9 cellular contexts compared by ENCODE assay signal in the genomic region with DNA sequence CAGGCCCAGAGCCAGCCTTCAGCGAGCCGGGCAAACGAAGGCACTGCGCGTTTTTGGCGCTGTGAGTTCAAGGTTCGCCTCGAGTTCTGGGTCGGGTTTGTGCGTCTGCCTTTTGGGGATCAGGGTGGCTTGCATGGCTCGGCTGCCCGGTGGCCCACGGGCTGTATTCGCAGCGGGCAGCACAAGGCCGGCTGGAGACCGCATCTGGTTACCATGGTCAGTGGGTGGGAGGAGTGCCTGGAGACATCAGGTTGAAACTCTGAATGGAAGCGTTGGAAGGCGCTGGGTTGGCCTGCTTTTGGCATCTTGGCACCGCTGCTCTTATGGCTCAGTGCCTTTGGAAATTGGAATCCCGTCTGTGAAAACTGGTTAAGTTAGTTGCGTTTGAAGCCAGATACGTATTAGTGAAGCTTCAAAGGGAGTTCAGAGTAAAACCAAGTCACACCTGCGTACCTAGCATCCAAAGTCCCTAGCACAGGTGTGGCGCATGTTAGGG. TPM values are rescaled to one million over a fixed set of nuclear protein-coding genes. Genes with fewer than 3 reads are reported as not detected.
A peak's percentile ranks its signal among the peaks of the same experiment; 100 is the strongest.
DNase-seq lines count a peak whose midpoint lies in the region; ATAC-seq and TF ChIP-seq lines count a peak whose summit lies in the region.
"Had no signal": no experiment of that assay in that cellular context is flagged by ENCODE, and none has a peak within 500 bp of the region (broad histone marks: within the 10 kb centered on the region; RNA-seq: fewer than 3 reads in every experiment).

No MANE protein-coding gene starts in this region.

- H3K27me3 ChIP-seq in foreskin keratinocyte = peaks cover 87% of the 10 kb centered on the region

- ATAC-seq in SK-N-SH treated with all-trans-retinoic acid at 6 μM for 48 hours (peak; percentile 25), foreskin keratinocyte (peak; percentile 32), HG03520 (IDR thresholded peaks at IDR 0.05; ENCODE audit: unreplicated experiment) (no peak)

- no peak for TF ChIP-seq CTCF in foreskin keratinocyte (conservative IDR thresholded peaks at IDR 0.05)

- no peak overlapping the region for H3K27ac ChIP-seq in foreskin keratinocyte
- H3K27ac ChIP-seq: 22Rv1 had no signal

- peak overlapping the region; percentile 56 for H3K4me3 ChIP-seq in skeletal muscle cell (ENCODE audit: low read depth, low read length)

- peak; percentile 57 for DNase-seq in DMS 273 (lab: John Stamatoyannopoulos, UW; ENCODE audit: unreplicated experiment)
- no peak for DNase-seq in DMS 273 treated with DMSO at 0.1 percent for 48 hours (lab: John Stamatoyannopoulos, UW)
- peak in 1 of 2 donors; percentile 16 for DNase-seq in foreskin keratinocyte
- DNase-seq in skeletal muscle cell (ENCODE audit: low read depth) = no peak
- DNase-seq in CD1c-positive myeloid dendritic cell (ENCODE audit: extremely low spot score) = no peak
- DNase-seq in NK-92 treated with Interleukin-12 subunit alpha and Interleukin-12 subunit beta, amount 100 ng/mL, for 24 hours (lab: John Stamatoyannopoulos, UW) = no peak

- no peaks in the 10 kb centered on the region for H3K4me1 ChIP-seq in foreskin keratinocyte

TF ChIP-seq in SK-N-SH treated with all-trans-retinoic acid at 6 μM for 48 hours, 23 proteins besides CTCF, POLR2A, EP300 and RAD21:
- TF ChIP-seq CSDC2 (CRISPR knock-in tag; IDR thresholded peaks at IDR 0.05) (no peak), TCF4 (CRISPR knock-in tag; IDR thresholded peaks at IDR 0.05; ENCODE audit: borderline replicate concordance) (no peak), PPARA (CRISPR knock-in tag; IDR thresholded peaks at IDR 0.05; ENCODE audit: borderline replicate concordance) (no peak), ZFP30 (CRISPR knock-in tag; IDR thresholded peaks at IDR 0.05) (no peak), BACH2 (CRISPR knock-in tag; IDR thresholded peaks at IDR 0.05; ENCODE audit: borderline replicate concordance) (no peak), SNAI2 (CRISPR knock-in tag; IDR thresholded peaks at IDR 0.05) (no peak), ESRRG (CRISPR knock-in tag; IDR thresholded peaks at IDR 0.05) (no peak), ZNF70 (CRISPR knock-in tag; IDR thresholded peaks at IDR 0.05) (no peak), ARNTL (CRISPR knock-in tag; IDR thresholded peaks at IDR 0.05; ENCODE audit: borderline replicate concordance, low read depth) (no peak)
- TF ChIP-seq, protein P1, sequence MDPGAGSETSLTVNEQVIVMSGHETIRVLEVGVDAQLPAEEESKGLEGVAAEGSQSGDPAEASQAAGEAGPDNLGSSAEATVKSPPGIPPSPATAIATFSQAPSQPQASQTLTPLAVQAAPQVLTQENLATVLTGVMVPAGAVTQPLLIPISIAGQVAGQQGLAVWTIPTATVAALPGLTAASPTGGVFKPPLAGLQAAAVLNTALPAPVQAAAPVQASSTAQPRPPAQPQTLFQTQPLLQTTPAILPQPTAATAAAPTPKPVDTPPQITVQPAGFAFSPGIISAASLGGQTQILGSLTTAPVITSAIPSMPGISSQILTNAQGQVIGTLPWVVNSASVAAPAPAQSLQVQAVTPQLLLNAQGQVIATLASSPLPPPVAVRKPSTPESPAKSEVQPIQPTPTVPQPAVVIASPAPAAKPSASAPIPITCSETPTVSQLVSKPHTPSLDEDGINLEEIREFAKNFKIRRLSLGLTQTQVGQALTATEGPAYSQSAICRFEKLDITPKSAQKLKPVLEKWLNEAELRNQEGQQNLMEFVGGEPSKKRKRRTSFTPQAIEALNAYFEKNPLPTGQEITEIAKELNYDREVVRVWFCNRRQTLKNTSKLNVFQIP (CRISPR knock-in tag; IDR thresholded peaks at IDR 0.05; ENCODE audit: borderline replicate concordance, low read depth) = no peak
- TF ChIP-seq, protein P2, sequence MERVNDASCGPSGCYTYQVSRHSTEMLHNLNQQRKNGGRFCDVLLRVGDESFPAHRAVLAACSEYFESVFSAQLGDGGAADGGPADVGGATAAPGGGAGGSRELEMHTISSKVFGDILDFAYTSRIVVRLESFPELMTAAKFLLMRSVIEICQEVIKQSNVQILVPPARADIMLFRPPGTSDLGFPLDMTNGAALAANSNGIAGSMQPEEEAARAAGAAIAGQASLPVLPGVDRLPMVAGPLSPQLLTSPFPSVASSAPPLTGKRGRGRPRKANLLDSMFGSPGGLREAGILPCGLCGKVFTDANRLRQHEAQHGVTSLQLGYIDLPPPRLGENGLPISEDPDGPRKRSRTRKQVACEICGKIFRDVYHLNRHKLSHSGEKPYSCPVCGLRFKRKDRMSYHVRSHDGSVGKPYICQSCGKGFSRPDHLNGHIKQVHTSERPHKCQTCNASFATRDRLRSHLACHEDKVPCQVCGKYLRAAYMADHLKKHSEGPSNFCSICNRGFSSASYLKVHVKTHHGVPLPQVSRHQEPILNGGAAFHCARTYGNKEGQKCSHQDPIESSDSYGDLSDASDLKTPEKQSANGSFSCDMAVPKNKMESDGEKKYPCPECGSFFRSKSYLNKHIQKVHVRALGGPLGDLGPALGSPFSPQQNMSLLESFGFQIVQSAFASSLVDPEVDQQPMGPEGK (CRISPR knock-in tag; IDR thresholded peaks at IDR 0.05; ENCODE audit: borderline replicate concordance) = no peak
TF ChIP-seq in SK-N-SH treated with all-trans-retinoic acid at 6 μM for 48 hours: peak in this region for 0.

RNA-seq across cellular contexts. Expression of gene SYT16, which starts 0.6 kb away (rescaled TPM):
- 0.37 and 0.53 TPM in 2 replicates for total RNA-seq in foreskin keratinocyte
- 0.06 and 0.08 TPM in 2 replicates for polyA plus RNA-seq in foreskin keratinocyte

RNA-seq across cellular contexts. Expression of gene SNAPC1, which starts 50.9 kb away (rescaled TPM):
- total RNA-seq in foreskin keratinocyte = 10.1 and 15.0 TPM in 2 replicates
- polyA plus RNA-seq in foreskin keratinocyte = 4.8 and 8.7 TPM in 2 replicates
